ENCODE assay signal across 25 cellular contexts in the genomic region with DNA sequence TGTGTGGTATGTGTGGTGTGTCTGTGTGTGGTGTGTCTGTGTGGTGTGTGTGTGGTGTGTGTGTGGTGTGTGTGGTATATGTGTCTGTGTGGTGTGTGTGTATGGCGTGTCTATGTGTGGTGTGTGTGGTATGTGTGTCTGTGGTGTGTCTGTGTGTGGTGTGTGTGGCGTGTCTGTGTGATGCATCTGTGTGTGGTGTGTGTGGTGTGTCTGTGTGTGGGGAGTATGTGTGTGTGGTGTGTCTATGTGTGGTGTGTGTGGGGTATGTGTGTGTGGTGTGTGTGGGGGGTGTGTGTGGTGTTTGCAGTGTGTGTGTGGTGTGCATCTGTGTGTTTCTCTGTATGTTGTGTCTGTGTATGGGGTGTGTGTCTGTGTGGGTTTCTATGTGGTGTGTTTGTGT. TPM values are rescaled to one million over a fixed set of nuclear protein-coding genes. Genes with fewer than 3 reads are reported as not detected.
"Had no signal": no experiment of that assay in that cellular context is flagged by ENCODE, and none has a peak within 500 bp of the region (broad histone marks: within the 10 kb centered on the region; RNA-seq: fewer than 3 reads in every experiment).

No MANE protein-coding gene starts in this region.

- FAIRE-seq: frontal cortex, islet of Langerhans had no signal

- ATAC-seq: heart left ventricle; naive thymus-derived CD4-positive, alpha-beta T cell; stimulated activated naive B cell treated with anti-CD40 and anti-IgM and Interleukin-4, amounts not matched to agents 10 μg/mL and 1 μg/mL and 100 μg/mL, for 72 hours; stimulated activated naive CD8-positive, alpha-beta T cell treated with anti-CD3 and anti-CD28 coated beads, Interleukin-15, amount 100 ng/mL, for 72 hours had no signal

- H3K27me3 ChIP-seq: testis had no signal

- H3K4me1 ChIP-seq: heart left ventricle, testis, tibial nerve had no signal

- H3K4me3 ChIP-seq: dorsolateral prefrontal cortex, heart left ventricle, sigmoid colon, skin epidermis, testis, tibial nerve had no signal

- H3K36me3 Mint-ChIP-seq: naive thymus-derived CD4-positive, alpha-beta T cell; stimulated activated naive B cell treated with anti-CD40 and anti-IgM and Interleukin-4, amounts not matched to agents 10 μg/mL and 1 μg/mL and 100 μg/mL, for 72 hours had no signal

- H3K4me1 Mint-ChIP-seq: stimulated activated naive B cell treated with anti-CD40 and anti-IgM and Interleukin-4, amounts not matched to agents 10 μg/mL and 1 μg/mL and 100 μg/mL, for 72 hours; stimulated activated naive CD8-positive, alpha-beta T cell treated with anti-CD3 and anti-CD28 coated beads, Interleukin-15, amount 100 ng/mL, for 72 hours had no signal

- H3K36me3 ChIP-seq: heart left ventricle, sigmoid colon, tibial nerve had no signal

- H3K4me3 Mint-ChIP-seq: naive thymus-derived CD4-positive, alpha-beta T cell; nephron progenitor cell; stimulated activated naive B cell treated with anti-CD40 and anti-IgM and Interleukin-4, amounts not matched to agents 10 μg/mL and 1 μg/mL and 100 μg/mL, for 72 hours; stimulated activated naive CD8-positive, alpha-beta T cell treated with anti-CD3 and anti-CD28 coated beads, Interleukin-15, amount 100 ng/mL, for 72 hours had no signal

- H3K27ac Mint-ChIP-seq: nephron progenitor cell; stimulated activated naive B cell treated with anti-CD40 and anti-IgM and Interleukin-4, amounts not matched to agents 10 μg/mL and 1 μg/mL and 100 μg/mL, for 72 hours had no signal

- H3K9me3 ChIP-seq: heart left ventricle, sigmoid colon, testis, tibial nerve had no signal

- H3K27ac ChIP-seq: dorsolateral prefrontal cortex, heart left ventricle, sigmoid colon, skin epidermis, testis, tibial nerve had no signal

- DNase-seq: cortex of kidney; dorsolateral prefrontal cortex; effector CD8-positive, alpha-beta T cell; heart left ventricle; hypothalamus; kidney glomerular epithelial cell; naive thymus-derived CD4-positive, alpha-beta T cell; nephron progenitor cell; sigmoid colon; stimulated activated CD4-positive, alpha-beta T cell treated with anti-CD3 and anti-CD28 coated beads, Interleukin-2, amount 100 ng/mL, for 24 hours; stimulated activated CD4-positive, alpha-beta T cell treated with anti-CD3 and anti-CD28 coated beads, Interleukin-4, amount 100 ng/mL, for 4 hours; stimulated activated naive B cell treated with anti-CD40 and anti-IgM and Interleukin-4, amounts not matched to agents 10 μg/mL and 1 μg/mL and 100 μg/mL, for 72 hours; stimulated activated naive CD8-positive, alpha-beta T cell treated with anti-CD3 and anti-CD28 coated beads, Interleukin-15, amount 100 ng/mL, for 72 hours; testis had no signal

- H3K9me3 Mint-ChIP-seq: naive thymus-derived CD4-positive, alpha-beta T cell; nephron progenitor cell; stimulated activated naive B cell treated with anti-CD40 and anti-IgM and Interleukin-4, amounts not matched to agents 10 μg/mL and 1 μg/mL and 100 μg/mL, for 72 hours; stimulated activated naive CD8-positive, alpha-beta T cell treated with anti-CD3 and anti-CD28 coated beads, Interleukin-15, amount 100 ng/mL, for 72 hours had no signal

RNA-seq across cellular contexts. Expression of gene PVALB, which starts 7.8 kb away (rescaled TPM):
- total RNA-seq: esophagus mucosa; fibroblast of lung; frontal cortex; heart left ventricle; lung microvascular endothelial cell; mesenteric fat pad; naive thymus-derived CD4-positive, alpha-beta T cell; osteocyte; pulmonary artery endothelial cell; sigmoid colon; subcutaneous adipose tissue; tibial nerve had no signal
- polyA plus RNA-seq: fibroblast of lung; heart left ventricle; naive thymus-derived CD4-positive, alpha-beta T cell; sigmoid colon had no signal

RNA-seq across cellular contexts. Expression of gene NCF4, which starts 36.2 kb away (rescaled TPM):
- total RNA-seq: fibroblast of lung, lung microvascular endothelial cell, osteocyte, pulmonary artery endothelial cell had no signal
- polyA plus RNA-seq: fibroblast of lung had no signal
